14 cellular contexts compared by ENCODE assay signal in genomic region chr11:71139516-71140205, GRCh38.
DNase-seq lines count a peak whose midpoint lies in the region; ATAC-seq and FAIRE-seq lines count a peak whose summit lies in the region.
"Had no signal": no experiment of that assay in that cellular context is flagged by ENCODE, and none has a peak within 500 bp of the region (broad histone marks: within the 10 kb centered on the region; RNA-seq: fewer than 3 reads in every experiment).

No MANE protein-coding gene starts in this region.

- 2 to 6% methylated on average over 14 to 16 of the region's 16 CpGs for WGBS in aorta, 2 donors

- H3K4me3 ChIP-seq in aorta (ENCODE audit: low read length in 2 of 2) = no peak overlapping the region
- H3K4me3 ChIP-seq: A549, K562, tibial nerve had no signal

- H3K27me3 ChIP-seq in aorta (ENCODE audit: control insufficient read depth in 1 of 2, insufficient read depth in 2 of 2, low read length in 1 of 2) = no peaks in the 10 kb centered on the region
- H3K27me3 ChIP-seq: tibial nerve had no signal

- intact Hi-C loops in aorta (cut with DNase I) = no loop called here

- peak; percentile 64 for ATAC-seq in aorta (ENCODE audit: low FRiP score)
- ATAC-seq in GM21528 (IDR thresholded peaks at IDR 0.05; ENCODE audit: low FRiP score, unreplicated experiment) = no peak
- ATAC-seq: A549, K562 had no signal

- H3K27ac ChIP-seq in aorta (ENCODE audit: low read depth in 1 of 2, low read length in 2 of 2) = no peak overlapping the region
- H3K27ac ChIP-seq: A549, tibial nerve had no signal

- peaks cover 3% of the 10 kb centered on the region for H3K9me3 ChIP-seq in aorta (ENCODE audit: control insufficient read depth, low read length)
- H3K9me3 ChIP-seq: A549 had no signal

- no peaks in the 10 kb centered on the region for H3K4me1 ChIP-seq in aorta (ENCODE audit: control insufficient read depth in 1 of 2, insufficient read depth in 2 of 2, low read length in 2 of 2)
- H3K4me1 ChIP-seq: A549 had no signal

- no peaks in the 10 kb centered on the region for H3K36me3 ChIP-seq in aorta (ENCODE audit: control insufficient read depth in 1 of 2, insufficient read depth in 2 of 2, low read length in 1 of 2)
- H3K36me3 ChIP-seq: tibial nerve had no signal

- no peak for FAIRE-seq in RCC 7860 (lab: Jason Lieb, UNC)
- FAIRE-seq: A549, endometrium, K562 had no signal

- DNase-seq in activated effector memory CD4-positive, alpha-beta T cell treated with anti-CD3 and anti-CD28 coated beads, Interleukin-2, amount 50 U/mL, for 16 hours = peak; percentile 8
- no peak for DNase-seq in activated effector memory CD4-positive, alpha-beta T cell treated with Interleukin-2 at 50 U/mL for 16 hours
- peak; percentile 40 for DNase-seq in fibroblast of gingiva (ENCODE audit: low read depth)
- peak; percentile 67 for DNase-seq in mucosa of gallbladder (ENCODE audit: low spot score)
- peak in 1 of 2 donors; percentile 71 for DNase-seq in aorta
- no peak for DNase-seq in RCC 7860 (ENCODE audit: low spot score)
- DNase-seq in SKM-1 treated with dmso at 0.1 percent for 144 hours (lab: John Stamatoyannopoulos, UW; ENCODE audit: unreplicated experiment) = no peak
- DNase-seq: activated gamma-delta T cell, mesenchymal stem cell had no signal

Comparison
In these comparisons a context has a peak if more than half of its experiments do, and no peak if none do; other contexts are left out.
1. DNase-seq: peak in activated effector memory CD4-positive, alpha-beta T cell treated with anti-CD3 and anti-CD28 coated beads, Interleukin-2, amount 50 U/mL, for 16 hours (single experiment), fibroblast of gingiva (single experiment) and mucosa of gallbladder (single experiment); none in activated effector memory CD4-positive, alpha-beta T cell treated with Interleukin-2 at 50 U/mL for 16 hours (single experiment), RCC 7860 (single experiment) and SKM-1 treated with dmso at 0.1 percent for 144 hours (single experiment).